In the genomic region with DNA sequence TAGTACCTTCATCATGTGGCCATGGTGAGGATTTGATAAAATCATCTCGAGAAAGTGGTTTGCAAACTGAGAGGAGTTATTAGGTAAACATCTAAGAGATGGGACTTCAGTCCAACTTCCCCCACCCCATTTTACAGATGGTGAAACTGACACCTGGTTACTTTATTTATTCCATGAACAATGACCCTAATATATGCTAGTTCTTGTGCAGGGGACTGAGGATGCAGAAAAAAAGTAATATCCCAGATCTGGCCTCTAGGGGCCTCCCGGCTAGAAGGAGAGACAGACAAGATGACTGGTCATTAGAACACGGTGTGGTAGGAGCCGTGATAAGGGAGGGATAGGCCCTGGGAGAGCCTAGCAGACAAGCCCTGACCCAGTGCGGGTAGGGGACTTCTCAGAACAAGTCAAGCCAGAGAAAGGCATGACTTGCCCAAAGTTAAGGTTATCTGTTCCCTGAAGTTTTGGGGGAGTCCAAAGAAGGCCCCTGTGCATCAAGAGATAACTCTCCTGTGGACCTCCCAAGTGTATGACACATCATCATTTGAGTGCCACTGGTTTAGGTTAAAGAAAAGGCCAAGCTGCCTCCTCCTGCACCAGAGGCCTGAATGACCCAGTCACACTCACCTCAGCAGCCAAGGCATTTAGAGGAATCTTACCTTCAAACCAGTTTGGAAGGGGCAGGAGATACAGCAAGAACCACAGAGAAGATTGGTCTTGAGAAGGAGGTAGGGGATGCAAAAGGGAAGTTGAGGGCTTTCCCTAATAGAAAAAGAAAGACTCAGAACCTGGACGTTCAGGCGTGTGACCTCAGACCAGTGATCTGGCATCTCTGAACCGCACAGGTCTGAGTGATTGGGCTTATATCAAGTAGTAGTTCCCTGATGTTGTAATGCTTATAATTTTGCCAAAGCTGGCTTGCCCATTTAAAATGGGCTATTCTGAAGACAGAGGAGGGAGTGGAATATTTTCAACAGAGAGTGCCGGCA, we compare ENCODE assay signal across 8 cellular contexts. TPM values are rescaled to one million over a fixed set of nuclear protein-coding genes. Genes with fewer than 3 reads are reported as not detected.
DNase-seq lines count a peak whose midpoint lies in the region; ATAC-seq lines count a peak whose summit lies in the region.

No MANE protein-coding gene starts in this region.

- no peaks in the 10 kb centered on the region for H3K27me3 ChIP-seq in CD8-positive, alpha-beta memory T cell (ENCODE audit: insufficient read depth, low read length, poor library complexity, severe bottlenecking)
- H3K27me3 ChIP-seq in H7 (ENCODE audit: control insufficient read depth, insufficient read depth, low read length) (no peaks in the 10 kb centered on the region), skeletal muscle satellite cell (ENCODE audit: control insufficient read depth, insufficient read depth, low read length) (no peaks in the 10 kb centered on the region)

- H3K9ac ChIP-seq in skeletal muscle satellite cell (ENCODE audit: low read depth, low read length): peak overlapping the region; percentile 91

- no peak for ATAC-seq in HG02885 (IDR thresholded peaks at IDR 0.05; ENCODE audit: poor library complexity, unreplicated experiment)

- H3K9me3 ChIP-seq in CD8-positive, alpha-beta memory T cell (ENCODE audit: low read length): no peaks in the 10 kb centered on the region
- H3K9me3 ChIP-seq in skeletal muscle satellite cell (replicated peaks; ENCODE audit: low read length): no peaks in the 10 kb centered on the region

- no peak overlapping the region for H3K4me3 ChIP-seq in CD8-positive, alpha-beta memory T cell (ENCODE audit: low read length)
- H3K4me3 ChIP-seq in H7 (ENCODE audit: insufficient read depth, low read depth, low read length) (no peak overlapping the region), skeletal muscle satellite cell (ENCODE audit: low read length) (peak overlapping the region; percentile 73)

- H3K27ac Mint-ChIP-seq in CD8-positive, alpha-beta memory T cell: no peak overlapping the region

- no peaks in the 10 kb centered on the region for H3K36me3 ChIP-seq in CD8-positive, alpha-beta memory T cell (ENCODE audit: insufficient read depth, low read length)
- H3K36me3 ChIP-seq in H7 (replicated peaks; ENCODE audit: control insufficient read depth, insufficient read depth, low read length): no peaks in the 10 kb centered on the region
- H3K36me3 ChIP-seq in skeletal muscle satellite cell (ENCODE audit: insufficient read depth, low read length): peaks cover 20% of the 10 kb centered on the region

- H3K27ac ChIP-seq in CD8-positive, alpha-beta memory T cell (ENCODE audit: low read depth, low read length): no peak overlapping the region

- H3K4me3 Mint-ChIP-seq in CD8-positive, alpha-beta memory T cell: peak overlapping the region in 5 of 7 donors; percentile 29 to 89 (median 53)

- H3K4me1 ChIP-seq in CD8-positive, alpha-beta memory T cell (ENCODE audit: insufficient read depth, low read length): no peaks in the 10 kb centered on the region
- H3K4me1 ChIP-seq in skeletal muscle satellite cell (ENCODE audit: control insufficient read depth, insufficient read depth, low read length): peaks cover 48% of the 10 kb centered on the region

- H3K36me3 Mint-ChIP-seq in CD8-positive, alpha-beta memory T cell: no peaks in the 10 kb centered on the region

- peaks cover 0 to 30% (median 10%) of the 10 kb centered on the region in 3 donors for H3K4me1 Mint-ChIP-seq in CD8-positive, alpha-beta memory T cell

- POLR2A ChIA-PET in CD8-positive, alpha-beta memory T cell (lab: Charles Lee): no interaction called here

- CTCF ChIA-PET in CD8-positive, alpha-beta memory T cell (lab: Charles Lee): no interaction called here

- H3K27me3 Mint-ChIP-seq in CD8-positive, alpha-beta memory T cell: peaks cover 5 to 46% of the 10 kb centered on the region in 2 donors

- no peak for DNase-seq in CD8-positive, alpha-beta memory T cell
- DNase-seq in H7: peak; percentile 79
- DNase-seq in SK-N-DZ (ENCODE audit: low spot score): peak; percentile 16
- peak; percentile 40 for DNase-seq in globus pallidus (ENCODE audit: low spot score)
- DNase-seq in NCI-H2081 treated with DMSO at 0.1 percent for 48 hours (lab: John Stamatoyannopoulos, UW): no peak
- no peak for DNase-seq in NCI-H1436 treated with DMSO at 0.1 percent for 48 hours (lab: John Stamatoyannopoulos, UW)

- H3K9me3 Mint-ChIP-seq in CD8-positive, alpha-beta memory T cell: no peaks in the 10 kb centered on the region

- peak overlapping the region; percentile 85 for H3K4me2 ChIP-seq in skeletal muscle satellite cell (ENCODE audit: low read length)

RNA-seq across cellular contexts. Expression of gene CMKLR1, which starts 1.6 kb away (rescaled TPM):
- total RNA-seq in CD8-positive, alpha-beta memory T cell: under 1 TPM; 0.57 to 0.66 TPM
- 4.4 TPM for polyA plus RNA-seq in CD8-positive, alpha-beta memory T cell
- total RNA-seq in H7 (2014; rRNA removed; shearing (Covaris generic)): 0.92 and 1.8 TPM in 2 replicates
- not detected in 2 replicates for polyA plus RNA-seq in SK-N-DZ (2014; cell fraction: cytosol; rRNA removed)
- not detected in 2 replicates for polyA plus RNA-seq in SK-N-DZ (2014; cell fraction: nucleus; rRNA removed)
- total RNA-seq in skeletal muscle satellite cell (2012; rRNA removed): 0.51 and 1.5 TPM in 2 replicates

Comparison
In these comparisons a context has a peak if more than half of its experiments do, and no peak if none do; other contexts are left out.
1. DNase-seq: peak in H7 (single experiment), SK-N-DZ (single experiment) and globus pallidus (single experiment); none in CD8-positive, alpha-beta memory T cell (0 of 5), NCI-H2081 treated with DMSO at 0.1 percent for 48 hours (single experiment) and NCI-H1436 treated with DMSO at 0.1 percent for 48 hours (single experiment).